Comparison of ENCODE assay signal across 8 cellular contexts in genomic region chr16:74667215-74667765, GRCh38. TPM values are rescaled to one million over a fixed set of nuclear protein-coding genes. Genes with fewer than 3 reads are reported as not detected.
DNase-seq lines count a peak whose midpoint lies in the region; ATAC-seq and TF ChIP-seq lines count a peak whose summit lies in the region.

No MANE protein-coding gene starts in this region.

- peak overlapping the region; percentile 98 for H2AFZ ChIP-seq in neural progenitor cell (replicated peaks)

- peaks cover 55% of the 10 kb centered on the region for H3K36me3 Mint-ChIP-seq in activated T-cell treated with anti-CD3 and anti-CD28 coated beads, Interleukin-2, amount 50 U/mL, for 24 hours (ENCODE audit: low read depth)
- peaks cover 23% of the 10 kb centered on the region for H3K36me3 Mint-ChIP-seq in neural progenitor cell

- H3K27me3 ChIP-seq in neural progenitor cell, result peaks cover 9% of the 10 kb centered on the region
- no peaks in the 10 kb centered on the region for H3K27me3 ChIP-seq in uterus

- H3K9me3 Mint-ChIP-seq in activated T-cell treated with anti-CD3 and anti-CD28 coated beads, Interleukin-2, amount 50 U/mL, for 24 hours, result no peaks in the 10 kb centered on the region
- H3K9me3 Mint-ChIP-seq in neural progenitor cell, result peaks cover 18% of the 10 kb centered on the region

- H3K79me2 ChIP-seq in neural progenitor cell (ENCODE audit: low read depth), result peaks cover 44% of the 10 kb centered on the region

- no peaks in the 10 kb centered on the region for H3K9me3 ChIP-seq in neural progenitor cell (ENCODE audit: low read depth)
- H3K9me3 ChIP-seq in uterus, result no peaks in the 10 kb centered on the region

- peak overlapping the region; percentile 88 for H3K4me3 Mint-ChIP-seq in activated T-cell treated with anti-CD3 and anti-CD28 coated beads, Interleukin-2, amount 50 U/mL, for 24 hours
- H3K4me3 Mint-ChIP-seq in neural progenitor cell, result peak overlapping the region; percentile 100

- peaks cover 9% of the 10 kb centered on the region for H3K36me3 ChIP-seq in neural progenitor cell
- no peaks in the 10 kb centered on the region for H3K36me3 ChIP-seq in uterus

- H3K4me1 Mint-ChIP-seq in activated T-cell treated with anti-CD3 and anti-CD28 coated beads, Interleukin-2, amount 50 U/mL, for 24 hours (ENCODE audit: low read depth), result peaks cover 34% of the 10 kb centered on the region
- peaks cover 11% of the 10 kb centered on the region for H3K4me1 Mint-ChIP-seq in neural progenitor cell

- no peaks in the 10 kb centered on the region for H3K27me3 Mint-ChIP-seq in activated T-cell treated with anti-CD3 and anti-CD28 coated beads, Interleukin-2, amount 50 U/mL, for 24 hours
- peaks cover 8% of the 10 kb centered on the region for H3K27me3 Mint-ChIP-seq in neural progenitor cell (ENCODE audit: insufficient read depth, low read depth)

- H3K27ac ChIP-seq in neural progenitor cell, result no peak overlapping the region
- peak overlapping the region; percentile 51 to 65 for H3K27ac ChIP-seq in uterus

- TF ChIP-seq CTCF in fibroblast of the aortic adventitia (IDR thresholded peaks at IDR 0.05; ENCODE audit: insufficient read depth, low read length), result no peak
- TF ChIP-seq CTCF in neural progenitor cell (IDR thresholded peaks at IDR 0.05), result no peak
- no peak for TF ChIP-seq CTCF in uterus (IDR thresholded peaks at IDR 0.05)

- H3K27ac Mint-ChIP-seq in activated T-cell treated with anti-CD3 and anti-CD28 coated beads, Interleukin-2, amount 50 U/mL, for 24 hours, result peak overlapping the region; percentile 97
- H3K27ac Mint-ChIP-seq in neural progenitor cell, result peak overlapping the region; percentile 98

- H3K4me3 ChIP-seq in fibroblast of the aortic adventitia (ENCODE audit: low read depth, low read length), result peak overlapping the region; percentile 69
- peak overlapping the region; percentile 81 for H3K4me3 ChIP-seq in neural progenitor cell
- peak overlapping the region; percentile 66 to 85 for H3K4me3 ChIP-seq in uterus

- peaks cover 11% of the 10 kb centered on the region for H4K20me1 ChIP-seq in neural progenitor cell (ENCODE audit: low read depth)

- no peaks in the 10 kb centered on the region for H3F3A ChIP-seq in neural progenitor cell (ENCODE audit: low read depth)

- H3K9ac ChIP-seq in neural progenitor cell, result no peak overlapping the region

- ATAC-seq in HG02938 (IDR thresholded peaks at IDR 0.05; ENCODE audit: unreplicated experiment), result no peak

- peak overlapping the region; percentile 87 for H3K4me2 ChIP-seq in neural progenitor cell

- DNase-seq in ELF-1 (ENCODE audit: low read depth, low spot score) (peak; percentile 78), M059J (ENCODE audit: low read depth) (peak; percentile 50), fibroblast of the aortic adventitia (ENCODE audit: low read depth) (peak; percentile 30), neural progenitor cell (ENCODE audit: low spot score) (peak; percentile 79), uterus (peak in 1 of 2 donors; percentile 24), T1000 (lab: John Stamatoyannopoulos, UW) (no peak)
- peak; percentile 62 for DNase-seq in activated T-cell treated with anti-CD3 and anti-CD28 coated beads, Interleukin-2, amount 50 U/mL, for 24 hours

- intact Hi-C loops in uterus (cut with DNase I; ENCODE audit: low total_unique reads), result no loop called here

- TF ChIP-seq POLR2A in uterus (IDR thresholded peaks at IDR 0.05), result no peak

- H3K4me1 ChIP-seq in neural progenitor cell, result no peaks in the 10 kb centered on the region
- H3K4me1 ChIP-seq in uterus, result no peaks in the 10 kb centered on the region

RNA-seq across cellular contexts. Expression of gene RFWD3, which starts 0.6 kb away (rescaled TPM):
- 63.2 and 68.9 TPM in 2 replicates for total RNA-seq in M059J (2014; rRNA removed; shearing (Covaris generic))
- total RNA-seq in fibroblast of the aortic adventitia (ENCODE audit: low replicate concordance), result 10.7 and 41.2 TPM in 2 replicates
- 55.7 and 61.5 TPM in 2 replicates for total RNA-seq in neural progenitor cell (ENCODE audit: low replicate concordance)
- total RNA-seq in uterus, result 10 to 100 TPM in 3 of 4 donors, 1 to 10 TPM in 1; 3.6 to 27.6 (median 20.0) TPM

RNA-seq across cellular contexts. Expression of gene MLKL, which starts 33.4 kb away (rescaled TPM):
- 14.4 and 25.1 TPM in 2 replicates for total RNA-seq in M059J (2014; rRNA removed; shearing (Covaris generic))
- 6.3 and 10.8 TPM in 2 replicates for total RNA-seq in fibroblast of the aortic adventitia (ENCODE audit: low replicate concordance)
- total RNA-seq in neural progenitor cell (ENCODE audit: low replicate concordance), result 0.04 and 0.31 TPM in 2 replicates
- 10 to 100 TPM in 1 of 4 donors, 1 to 10 TPM in 3; 3.8 to 19.4 (median 7.6) TPM for total RNA-seq in uterus
